ENCODE assay signal across 8 cellular contexts in the genomic region with DNA sequence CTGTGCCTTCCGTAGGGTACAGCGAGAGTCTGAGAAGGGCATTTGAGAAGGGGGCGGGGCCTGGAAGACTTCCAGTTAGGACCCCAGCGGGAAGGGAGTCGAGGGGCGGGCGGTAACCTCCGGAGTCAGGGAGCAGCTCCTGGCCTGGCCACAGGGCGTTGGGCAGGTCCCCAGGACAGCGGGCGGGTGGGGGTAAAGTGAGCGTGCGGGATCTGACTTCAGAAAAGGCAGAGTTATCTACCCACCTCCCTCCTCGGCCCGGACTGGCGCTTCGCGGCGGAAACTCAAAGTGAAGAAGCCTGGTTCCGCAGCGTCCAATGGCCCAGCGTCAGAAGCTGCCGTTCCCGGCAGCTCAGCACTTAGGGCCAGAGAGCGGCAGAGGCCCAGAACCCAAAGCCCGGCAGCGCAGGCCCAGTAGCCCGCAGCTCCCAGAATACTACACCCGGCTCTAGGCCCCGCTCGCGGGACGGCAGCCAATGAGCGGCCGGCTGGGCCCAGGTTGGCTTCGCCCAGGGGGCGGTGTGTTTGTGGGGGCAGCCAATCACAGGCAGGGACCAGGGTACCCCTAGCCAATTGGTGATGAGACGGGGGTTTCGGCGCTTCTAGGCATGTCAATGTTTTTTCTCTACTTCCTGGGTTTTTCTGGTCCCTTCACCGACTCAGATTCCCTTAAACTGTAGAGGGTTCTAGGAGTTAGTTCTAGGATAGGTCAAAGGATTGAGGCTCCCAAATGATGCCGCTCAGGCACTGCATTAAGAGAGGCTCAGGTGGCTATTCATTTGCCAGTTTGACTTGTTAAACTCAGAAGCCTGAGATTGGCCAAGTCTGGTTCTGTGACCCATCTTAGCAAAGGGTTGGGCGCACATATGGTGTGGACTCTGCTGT.
DNase-seq lines count a peak whose midpoint lies in the region; ATAC-seq, FAIRE-seq and TF ChIP-seq lines count a peak whose summit lies in the region.

A gene with protein sequence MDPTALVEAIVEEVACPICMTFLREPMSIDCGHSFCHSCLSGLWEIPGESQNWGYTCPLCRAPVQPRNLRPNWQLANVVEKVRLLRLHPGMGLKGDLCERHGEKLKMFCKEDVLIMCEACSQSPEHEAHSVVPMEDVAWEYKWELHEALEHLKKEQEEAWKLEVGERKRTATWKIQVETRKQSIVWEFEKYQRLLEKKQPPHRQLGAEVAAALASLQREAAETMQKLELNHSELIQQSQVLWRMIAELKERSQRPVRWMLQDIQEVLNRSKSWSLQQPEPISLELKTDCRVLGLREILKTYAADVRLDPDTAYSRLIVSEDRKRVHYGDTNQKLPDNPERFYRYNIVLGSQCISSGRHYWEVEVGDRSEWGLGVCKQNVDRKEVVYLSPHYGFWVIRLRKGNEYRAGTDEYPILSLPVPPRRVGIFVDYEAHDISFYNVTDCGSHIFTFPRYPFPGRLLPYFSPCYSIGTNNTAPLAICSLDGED (minus strand): TSS at position 450 of the 885 bp plus-strand sequence. CDS start 2,727 bp downstream, outside the sequence.

- in situ Hi-C loops in GM18951 (cut with MboI; ENCODE audit: low sequenced_read_pairs, unreplicated experiment) = loop anchor here (25.0 kb wide), 1 partner anchor 779 kb away; a partner anchor contains a TSS

- peak; percentile 79 for TF ChIP-seq POLR2A in GM18951 (IDR thresholded peaks at IDR 0.05; ENCODE audit: extremely low read depth, insufficient read depth, insufficient read length)

- FAIRE-seq in colon (lab: Jason Lieb, UNC) = peak; percentile 58

- DNase-seq in AG08395 (ENCODE audit: low spot score) (peak; percentile 99), NCI-H510A (lab: John Stamatoyannopoulos, UW) (peak; percentile 81), kidney glomerular epithelial cell (lab: John Stamatoyannopoulos, UW) (peak; percentile 92)
- peak; percentile 93 to 94 for DNase-seq in activated CD4-positive, alpha-beta T cell treated with anti-CD3 and anti-CD28 coated beads for 4 hours
- DNase-seq in stimulated activated CD4-positive, alpha-beta T cell treated with anti-CD3 and anti-CD28 coated beads, Interleukin-1b, Interleukin-23, amount 100 ng/mL, for 4 hours (ENCODE audit: low read depth in 2 of 2) = peak; percentile 88 to 90

- ATAC-seq in HG03196 (IDR thresholded peaks at IDR 0.05; ENCODE audit: unreplicated experiment) = peak; percentile 99

Comparison
In these comparisons a context has a peak if more than half of its experiments do, and no peak if none do; other contexts are left out.
1. Peak in every context shown above with its lines: DNase-seq and ATAC-seq.